21 cellular contexts compared by ENCODE assay signal in the genomic region with DNA sequence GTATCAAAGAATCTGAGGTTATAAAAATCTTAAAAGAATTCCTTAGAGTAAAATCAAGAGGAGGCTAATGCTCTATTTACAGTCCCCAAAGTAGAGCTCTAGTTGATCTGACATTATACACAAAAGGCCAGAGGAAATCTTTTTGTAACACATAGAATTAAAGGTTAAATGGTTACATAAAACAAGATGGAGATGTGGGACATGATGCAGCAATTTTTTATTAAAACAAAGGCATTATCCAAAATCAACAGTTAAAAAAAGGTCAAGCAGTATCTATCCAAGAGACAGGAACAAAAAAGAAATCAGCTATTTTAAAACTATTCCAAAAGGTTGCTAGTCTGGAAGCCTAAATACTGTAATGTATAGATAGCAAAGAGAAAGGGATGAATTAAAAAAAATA. TPM values are rescaled to one million over a fixed set of nuclear protein-coding genes. Genes with fewer than 3 reads are reported as not detected.
DNase-seq lines count a peak whose midpoint lies in the region; ATAC-seq, FAIRE-seq and TF ChIP-seq lines count a peak whose summit lies in the region.
"Had no signal": no experiment of that assay in that cellular context is flagged by ENCODE, and none has a peak within 500 bp of the region (broad histone marks: within the 10 kb centered on the region; RNA-seq: fewer than 3 reads in every experiment).

No MANE protein-coding gene starts in this region.

- intact Hi-C loops in CD4-positive, alpha-beta memory T cell (cut with micrococcal nuclease) = no loop called here
- intact Hi-C loops in K562 (cut with micrococcal nuclease) (no loop called here), sigmoid colon (cut with DNase I) (no loop called here)

- CTCF ChIA-PET in CD4-positive, alpha-beta memory T cell (lab: Charles Lee; ENCODE audit: partially characterized antibody) = interaction anchor here (0.5 to 3.8 kb wide), 7 partner anchors 9 to 140 kb away, joined by 3 to 11 read pairs (median 5); no protein-coding TSS in a partner anchor
- CTCF ChIA-PET in K562 (lab: Yijun Ruan, JAX; ENCODE audit: low intra/inter-chr PET ratio) = no interaction called here

- H3K4me3 ChIP-seq in CD4-positive, alpha-beta memory T cell (ENCODE audit: low read length in 2 of 2) = no peak overlapping the region
- H3K4me3 ChIP-seq in K562 (no peak overlapping the region), sigmoid colon (no peak overlapping the region)
- H3K4me3 ChIP-seq: vagina had no signal

- peaks cover 26% of the 10 kb centered on the region for H4K20me1 ChIP-seq in K562 (replicated peaks; ENCODE audit: control insufficient read depth, insufficient read depth, low read length)

- H3K9me1 ChIP-seq in K562 (ENCODE audit: control insufficient read depth, insufficient read depth, low read length) = no peaks in the 10 kb centered on the region

- peak overlapping the region in 2 of 8 donors; percentile 28 to 34 for H3K4me3 Mint-ChIP-seq in CD4-positive, alpha-beta memory T cell
- peak overlapping the region in 3 of 4 donors; percentile 52 to 75 (median 55) for H3K4me3 Mint-ChIP-seq in IgD-negative memory B cell

- no peak overlapping the region for H3K9ac ChIP-seq in K562 (ENCODE audit: insufficient read depth in 1 of 2, low read depth in 2 of 2, low read length in 2 of 2)

- FAIRE-seq in K562 (lab: Jason Lieb, UNC) (no peak), D721Med (lab: Jason Lieb, UNC) (no peak)

- peaks cover 86% of the 10 kb centered on the region for H3K4me1 ChIP-seq in CD4-positive, alpha-beta memory T cell (ENCODE audit: insufficient read depth, low read length)
- H3K4me1 ChIP-seq in K562 (replicated peaks in 1 of 2; ENCODE audit: control insufficient read depth in 2 of 2, insufficient read depth in 2 of 2, low read length in 2 of 2) (peaks cover 14 to 34% of the 10 kb centered on the region in 2 experiments), sigmoid colon (peaks cover 0 to 51% (median 43%) of the 10 kb centered on the region in 4 donors)

- no peak for TF ChIP-seq RAD21 in K562 (CRISPR knock-in tag; conservative IDR thresholded peaks at IDR 0.05 in 1 of 2, IDR thresholded peaks at IDR 0.05 in 1 of 2)

- TF ChIP-seq POLR2A in K562 (conservative IDR thresholded peaks at IDR 0.05) (no peak), sigmoid colon (IDR thresholded peaks at IDR 0.05) (no peak)

- no peak overlapping the region for H3K4me2 ChIP-seq in K562 (ENCODE audit: insufficient read depth, low read length)

- no peak for TF ChIP-seq CTCF in K562 (IDR thresholded peaks at IDR 0.05 in 2 of 3, conservative IDR thresholded peaks at IDR 0.05 in 1 of 3; ENCODE audit: insufficient read depth in 2 of 3, low read depth in 1 of 3, low read length in 3 of 3)
- TF ChIP-seq CTCF in sigmoid colon (IDR thresholded peaks at IDR 0.05) = no peak
- no peak for TF ChIP-seq CTCF in D721Med (IDR thresholded peaks at IDR 0.05; ENCODE audit: insufficient read depth, missing control alignments)

- H3K9me3 ChIP-seq in CD4-positive, alpha-beta memory T cell (ENCODE audit: control insufficient read depth in 1 of 2, low read length in 2 of 2) = no peaks in the 10 kb centered on the region
- H3K9me3 ChIP-seq in K562 (replicated peaks; ENCODE audit: control insufficient read depth, insufficient read depth, low read depth, low read length) (no peaks in the 10 kb centered on the region), sigmoid colon (no peaks in the 10 kb centered on the region)
- H3K9me3 ChIP-seq: BE2C, vagina had no signal

- peaks cover 12 to 24% of the 10 kb centered on the region in 2 donors for H3K36me3 Mint-ChIP-seq in CD4-positive, alpha-beta memory T cell
- H3K36me3 Mint-ChIP-seq in IgD-negative memory B cell = peaks cover 8% of the 10 kb centered on the region

- H3K27me3 ChIP-seq in CD4-positive, alpha-beta memory T cell (ENCODE audit: insufficient read depth, low read length) = no peaks in the 10 kb centered on the region
- H3K27me3 ChIP-seq in K562 (ENCODE audit: control insufficient read depth in 2 of 2, insufficient read depth in 2 of 2, low read length in 2 of 2) (no peaks in the 10 kb centered on the region), sigmoid colon (no peaks in the 10 kb centered on the region)
- H3K27me3 ChIP-seq: BE2C, vagina had no signal

- H3K4me1 Mint-ChIP-seq in CD4-positive, alpha-beta memory T cell = peaks cover 64 to 85% (median 73%) of the 10 kb centered on the region in 4 donors
- peaks cover 46 to 67% (median 57%) of the 10 kb centered on the region in 3 donors for H3K4me1 Mint-ChIP-seq in IgD-negative memory B cell

- no peak for ATAC-seq in K562
- no peak for ATAC-seq in HG03025 (IDR thresholded peaks at IDR 0.05; ENCODE audit: low FRiP score, unreplicated experiment)
- ATAC-seq: esophagus mucosa, left ventricle myocardium superior, sciatic nerve had no signal

- POLR2A ChIA-PET in CD4-positive, alpha-beta memory T cell (lab: Charles Lee; ENCODE audit: partially characterized antibody) = interaction anchor here (0.7 to 3.1 kb wide), 8 partner anchors 8 to 37 kb away, joined by 3 to 15 read pairs (median 10); a partner anchor contains a TSS
- POLR2A ChIA-PET in K562 (lab: Yijun Ruan, JAX) = interaction anchor here (0.5 to 3.0 kb wide), 7 partner anchors 10 to 403 kb away, joined by 3 to 13 read pairs (median 4); no protein-coding TSS in a partner anchor

- DNase-seq in CD4-positive, alpha-beta memory T cell = no peak
- DNase-seq in K562 (ENCODE audit: extremely low read depth in 1 of 4, low spot score in 3 of 4) (no peak), sigmoid colon (no peak), NCI-H2171 treated with DMSO at 0.1 percent for 48 hours (lab: John Stamatoyannopoulos, UW) (no peak), D721Med (ENCODE audit: insufficient read length, low spot score) (no peak)
- DNase-seq: activated CD4-positive, alpha-beta T cell treated with anti-CD3 and anti-CD28 coated beads, Interleukin-2, amount 50 U/mL, for 48 hours; amniotic stem cell; BE2C; DMS 273 treated with DMSO at 0.1 percent for 48 hours; GDM1; left ventricle myocardium superior; NCI-H1436 treated with DMSO at 0.1 percent for 48 hours; occipital lobe; SW 1271 had no signal

- no peak for TF ChIP-seq EP300 in K562 (IDR thresholded peaks at IDR 0.05; ENCODE audit: low read length)
- TF ChIP-seq EP300 in sigmoid colon (IDR thresholded peaks at IDR 0.05) = no peak

- peak overlapping the region; percentile 3 to 90 (median 56) for H3K27ac Mint-ChIP-seq in CD4-positive, alpha-beta memory T cell
- peak overlapping the region in 2 of 3 donors; percentile 59 to 87 for H3K27ac Mint-ChIP-seq in IgD-negative memory B cell

- BruUV-seq in K562 (replicated peaks; lab: Mats Ljungman, UMichigan) = no TSS peak

- H3K27me3 Mint-ChIP-seq in CD4-positive, alpha-beta memory T cell = no peaks in the 10 kb centered on the region
- peaks cover 3% of the 10 kb centered on the region for H3K27me3 Mint-ChIP-seq in IgD-negative memory B cell

- in situ Hi-C loops in K562 (cut with MboI) = no loop called here

- no peak overlapping the region for H3K27ac ChIP-seq in CD4-positive, alpha-beta memory T cell (ENCODE audit: low read depth, low read length)
- H3K27ac ChIP-seq in K562 (ENCODE audit: extremely low read depth, low read depth, low read length) = no peak overlapping the region
- H3K27ac ChIP-seq in sigmoid colon = peak overlapping the region; percentile 75 to 86 (median 81)
- H3K27ac ChIP-seq: RWPE1, vagina had no signal

- H3K79me2 ChIP-seq in K562 (ENCODE audit: control insufficient read depth, insufficient read depth, low read length) = peaks cover 100% of the 10 kb centered on the region

- H3K9me3 Mint-ChIP-seq in CD4-positive, alpha-beta memory T cell = peaks cover 0 to 3% (median 0%) of the 10 kb centered on the region in 8 donors
- H3K9me3 Mint-ChIP-seq in IgD-negative memory B cell = no peaks in the 10 kb centered on the region

- no peak overlapping the region for H2AFZ ChIP-seq in K562 (ENCODE audit: low read depth, low read length)

- H3K36me3 ChIP-seq in CD4-positive, alpha-beta memory T cell (ENCODE audit: insufficient read depth, low read length) = no peaks in the 10 kb centered on the region
- H3K36me3 ChIP-seq in K562 (ENCODE audit: control insufficient read depth, insufficient read depth, low read length) (peaks cover 36% of the 10 kb centered on the region), sigmoid colon (no peaks in the 10 kb centered on the region)
- H3K36me3 ChIP-seq: BE2C, vagina had no signal

TF ChIP-seq in K562, 482 proteins besides CTCF, POLR2A, EP300 and RAD21 (continues in another document):
- TF ChIP-seq ZNF324 (CRISPR knock-in tag; IDR thresholded peaks at IDR 0.05) (no peak), HDAC6 (IDR thresholded peaks at IDR 0.05; ENCODE audit: low read depth, low read length) (no peak), ZNF316 (IDR thresholded peaks at IDR 0.05) (peak; percentile 45; the same call in 1 of the 2 replicates)

RNA-seq across cellular contexts. Expression of a gene that starts 20.4 kb away (rescaled TPM):
- 100 to 1,000 TPM; 108 to 111 TPM for total RNA-seq in CD4-positive, alpha-beta memory T cell
- 100 to 1,000 TPM; 108 to 125 TPM for polyA plus RNA-seq in CD4-positive, alpha-beta memory T cell
- 156 TPM for polyA plus RNA-seq in IgD-negative memory B cell
- 254 and 349 TPM in 2 replicates for total RNA-seq in K562 (2011; cell fraction: chromatin; rRNA removed; ENCODE audit: low replicate concordance)
- 242 and 277 TPM in 2 replicates for total RNA-seq in K562 (2011; cell fraction: nucleolus; rRNA removed)
- 310 and 344 TPM in 2 replicates for total RNA-seq in K562 (2011; cell fraction: nucleoplasm; rRNA removed)
- 70.6 and 80.6 TPM in 2 replicates for total RNA-seq in K562 (2014; rRNA removed)
- total RNA-seq in K562 (2014; rRNA removed; fragmentation: Illumina TruSeq; extraction: Trizol) = 131 and 151 TPM in 2 replicates
- total RNA-seq in K562 (2015; rRNA removed; fragmentation: Illumina TruSeq; extraction: Trizol) = 122 and 132 TPM in 2 replicates
- 134 and 151 TPM in 2 replicates for total RNA-seq in K562 (2021)
- polyA plus RNA-seq in K562 (2011; rRNA removed) = 245 TPM in 2 replicates
- 106 and 186 TPM in 2 replicates for polyA plus RNA-seq in K562 (2011; cell fraction: cytosol; rRNA removed)
- 434 and 508 TPM in 2 replicates for polyA plus RNA-seq in K562 (2011; cell fraction: nucleus; rRNA removed)
- 143 and 177 TPM in 2 replicates for polyA plus RNA-seq in K562 (2012)
- polyA plus RNA-seq in K562 (2014; fragmentation: Illumina TruSeq; extraction: Trizol) = 150 and 172 TPM in 2 replicates
- 100 to 1,000 TPM; 124 to 148 TPM for polyA plus RNA-seq in K562 (2014; fragmentation: Nextera tagmentation; extraction: Ambion mirVana)
- polyA plus RNA-seq in K562 (2014; rRNA removed) = 107 and 109 TPM in 2 replicates
- 294 and 362 TPM in 2 replicates for polyA minus RNA-seq in K562 (2011; rRNA and poly(A)+ RNA removed)
- 132 and 149 TPM in 2 replicates for polyA minus RNA-seq in K562 (2011; cell fraction: cytosol; rRNA and poly(A)+ RNA removed)
- 163 and 262 TPM in 2 replicates for polyA minus RNA-seq in K562 (2011; cell fraction: nucleus; rRNA and poly(A)+ RNA removed)
- total RNA-seq in sigmoid colon = 10 to 100 TPM; 54.3 to 73.8 (median 70.4) TPM
- polyA plus RNA-seq in sigmoid colon = 10 to 100 TPM in 1 of 3 donors, 1 to 10 TPM in 2; 7.2 to 51.6 (median 9.6) TPM
- total RNA-seq: HT-29 had no signal

Comparison
In these comparisons a context has a peak if more than half of its experiments do, and no peak if none do; other contexts are left out.
1. H3K27ac ChIP-seq: peak in sigmoid colon (4 of 4); none in CD4-positive, alpha-beta memory T cell (single experiment) and K562 (single experiment).